8 cellular contexts compared by ENCODE assay signal in the genomic region with DNA sequence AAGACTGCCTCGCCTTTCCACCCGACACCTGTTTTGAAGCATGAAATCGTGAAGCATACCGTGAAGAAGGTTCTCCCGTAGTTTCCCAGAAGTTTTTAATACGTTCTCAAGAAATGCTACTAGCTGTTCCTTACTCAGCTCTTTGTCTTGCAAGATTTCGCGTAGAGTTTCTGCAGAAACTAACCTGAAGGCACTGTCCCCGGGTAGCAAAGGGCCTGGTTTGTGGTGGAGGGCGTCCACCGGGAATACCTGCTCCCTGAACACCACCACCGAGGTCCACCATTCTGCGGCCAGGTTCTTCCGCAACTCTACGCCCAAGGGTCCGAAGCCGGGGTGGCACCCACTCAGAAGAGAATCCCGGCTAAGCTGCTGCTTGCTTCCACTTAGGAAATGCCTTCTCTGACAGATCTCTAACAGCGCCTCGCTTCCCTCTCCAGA. TPM values are rescaled to one million over a fixed set of nuclear protein-coding genes. Genes with fewer than 3 reads are reported as not detected.
DNase-seq lines count a peak whose midpoint lies in the region; ATAC-seq, FAIRE-seq and TF ChIP-seq lines count a peak whose summit lies in the region.

No MANE protein-coding gene starts in this region.

- 0 to 2% methylated on average over 20 of the region's 20 CpGs for WGBS in heart right ventricle, 2 donors

- FAIRE-seq in kidney (lab: Jason Lieb, UNC) = no peak

- peaks cover 73% of the 10 kb centered on the region for H3K4me1 Mint-ChIP-seq in activated naive CD8-positive, alpha-beta T cell (ENCODE audit: low read depth)

- H3K27me3 Mint-ChIP-seq in activated naive CD8-positive, alpha-beta T cell = no peaks in the 10 kb centered on the region

- H3K27ac ChIP-seq in heart right ventricle (peak overlapping the region; percentile 39 to 91 (median 82)), kidney (ENCODE audit: low read depth in 2 of 2, low read length in 2 of 2) (peak overlapping the region; percentile 76 to 88), thoracic aorta (peak overlapping the region; percentile 50 to 82)

- ATAC-seq in heart right ventricle (peak in 1 of 8 donors; percentile 5), Right ventricle myocardium superior (ENCODE audit: poor library complexity) (no peak), thoracic aorta (ENCODE audit: insufficient number of reproducible peaks, low FRiP score, low read depth) (no peak), GM21390 (IDR thresholded peaks at IDR 0.05; ENCODE audit: unreplicated experiment) (no peak), left lobe of liver (no peak)

- H3K4me3 ChIP-seq in heart right ventricle (peak overlapping the region; percentile 42 to 85 (median 76)), kidney (ENCODE audit: low read length in 2 of 2) (peak overlapping the region; percentile 85 to 91), thoracic aorta (peak overlapping the region; percentile 82)

- no peaks in the 10 kb centered on the region for H3K9me3 ChIP-seq in heart right ventricle
- H3K9me3 ChIP-seq in kidney (ENCODE audit: control insufficient read depth in 1 of 2, low read length in 2 of 2) = no peaks in the 10 kb centered on the region
- no peaks in the 10 kb centered on the region for H3K9me3 ChIP-seq in thoracic aorta

- no peaks in the 10 kb centered on the region for H3K27me3 ChIP-seq in heart right ventricle
- no peaks in the 10 kb centered on the region for H3K27me3 ChIP-seq in thoracic aorta (replicated peaks; ENCODE audit: insufficient read depth)

- peak overlapping the region; percentile 99 for H3K4me3 Mint-ChIP-seq in activated naive CD8-positive, alpha-beta T cell

- peak overlapping the region; percentile 35 to 77 for H3K9ac ChIP-seq in kidney (ENCODE audit: low read length in 2 of 2)

- no peak for TF ChIP-seq CTCF in heart right ventricle (IDR thresholded peaks at IDR 0.05)
- TF ChIP-seq CTCF in kidney (IDR thresholded peaks at IDR 0.05; ENCODE audit: borderline replicate concordance, extremely low read depth, insufficient read depth) = no peak
- no peak for TF ChIP-seq CTCF in thoracic aorta (IDR thresholded peaks at IDR 0.05)

- DNase-seq in heart right ventricle (no peak), Right ventricle myocardium superior (no peak), kidney (no peak), thoracic aorta (ENCODE audit: low spot score) (no peak), NCI-H2196 (lab: John Stamatoyannopoulos, UW; ENCODE audit: unreplicated experiment) (no peak), left lobe of liver (ENCODE audit: low spot score) (no peak)

- H3K4me1 ChIP-seq in heart right ventricle (peaks cover 10 to 74% (median 63%) of the 10 kb centered on the region in 9 donors), kidney (ENCODE audit: control insufficient read depth in 1 of 2, insufficient read depth in 1 of 2, low read depth in 1 of 2, low read length in 2 of 2) (peaks cover 7 to 15% of the 10 kb centered on the region in 2 donors), thoracic aorta (ENCODE audit: control insufficient read depth in 1 of 2, low read depth in 2 of 2) (peaks cover 20 to 55% of the 10 kb centered on the region in 2 donors)

- peaks cover 0 to 64% (median 39%) of the 10 kb centered on the region in 9 donors for H3K36me3 ChIP-seq in heart right ventricle
- H3K36me3 ChIP-seq in kidney (ENCODE audit: control insufficient read depth in 1 of 2, insufficient read depth in 2 of 2, low read length in 2 of 2) = peaks cover 23 to 41% of the 10 kb centered on the region in 2 donors
- peaks cover 29% of the 10 kb centered on the region for H3K36me3 ChIP-seq in thoracic aorta

- H3K9me3 Mint-ChIP-seq in activated naive CD8-positive, alpha-beta T cell (ENCODE audit: low read depth) = no peaks in the 10 kb centered on the region

- peak overlapping the region; percentile 98 for H3K27ac Mint-ChIP-seq in activated naive CD8-positive, alpha-beta T cell

- intact Hi-C loops in heart right ventricle (cut with DNase I) (loop anchor here in 5 of 10 donors (5.0 to 10.0 kb wide), 5 partner anchors 148 to 192 kb away; no protein-coding TSS in a partner anchor), Right ventricle myocardium superior (cut with DNase I) (no loop called here), kidney (cut with DNase I) (loop anchor here (10.0 kb wide), 1 partner anchor 72 kb away; no protein-coding TSS in a partner anchor)

- peaks cover 19% of the 10 kb centered on the region for H3K36me3 Mint-ChIP-seq in activated naive CD8-positive, alpha-beta T cell

RNA-seq across cellular contexts. Expression of a gene that starts 0.5 kb away (rescaled TPM):
- total RNA-seq in heart right ventricle = 10 to 100 TPM in 3 of 10 donors, 1 to 10 TPM in 7; 5.1 to 11.1 (median 6.5) TPM
- polyA plus RNA-seq in heart right ventricle = 1 to 10 TPM; 4.8 to 7.2 TPM
- total RNA-seq in Right ventricle myocardium superior = 7.4 TPM
- total RNA-seq in kidney = 18.4 TPM
- 9.0 TPM for polyA plus RNA-seq in kidney (ENCODE audit: insufficient read depth, low read depth, low replicate concordance)
- 10 to 100 TPM in 1 of 2 donors, 1 to 10 TPM in 1; 3.2 to 22.1 TPM for total RNA-seq in thoracic aorta
- 9.0 TPM for total RNA-seq in left lobe of liver

RNA-seq across cellular contexts. Expression of a gene that starts 9.7 kb away (rescaled TPM):
- total RNA-seq in heart right ventricle (100 to 1,000 TPM; 301 to 474 (median 349) TPM), Right ventricle myocardium superior (262 TPM), kidney (769 TPM), thoracic aorta (1,000 to 10,000 TPM in 1 of 2 donors, 100 to 1,000 TPM in 1; 889 to 3,042 TPM), left lobe of liver (245 TPM)
- polyA plus RNA-seq in heart right ventricle (100 to 1,000 TPM; 215 to 456 TPM), kidney (ENCODE audit: insufficient read depth, low read depth, low replicate concordance) (343 TPM)

RNA-seq across cellular contexts. Expression of a gene that starts 10.4 kb away (rescaled TPM):
- total RNA-seq in heart right ventricle = 10 to 100 TPM in 9 of 10 donors, 1 to 10 TPM in 1; 8.6 to 19.7 (median 14.6) TPM
- 10 to 100 TPM; 11.7 to 62.4 TPM for polyA plus RNA-seq in heart right ventricle
- 11.2 TPM for total RNA-seq in Right ventricle myocardium superior
- total RNA-seq in kidney = 49.3 TPM
- polyA plus RNA-seq in kidney (ENCODE audit: insufficient read depth, low read depth, low replicate concordance) = 25.3 TPM
- 10 to 100 TPM; 39.2 to 65.1 TPM for total RNA-seq in thoracic aorta
- 11.1 TPM for total RNA-seq in left lobe of liver

RNA-seq across cellular contexts. Expression of a gene that starts 47.5 kb away (rescaled TPM):
- 10 to 100 TPM in 1 of 10 donors, 1 to 10 TPM in 9; 1.0 to 13.3 (median 1.2) TPM for total RNA-seq in heart right ventricle
- polyA plus RNA-seq in heart right ventricle = 1 to 10 TPM; 1.5 to 3.3 TPM
- 2.2 TPM for total RNA-seq in Right ventricle myocardium superior
- 17.8 TPM for total RNA-seq in kidney
- 2.2 TPM for polyA plus RNA-seq in kidney (ENCODE audit: insufficient read depth, low read depth, low replicate concordance)
- 10 to 100 TPM; 10.0 to 28.8 TPM for total RNA-seq in thoracic aorta
- 0.33 TPM for total RNA-seq in left lobe of liver
